Comparison of ENCODE assay signal across 18 cellular contexts in the genomic region with DNA sequence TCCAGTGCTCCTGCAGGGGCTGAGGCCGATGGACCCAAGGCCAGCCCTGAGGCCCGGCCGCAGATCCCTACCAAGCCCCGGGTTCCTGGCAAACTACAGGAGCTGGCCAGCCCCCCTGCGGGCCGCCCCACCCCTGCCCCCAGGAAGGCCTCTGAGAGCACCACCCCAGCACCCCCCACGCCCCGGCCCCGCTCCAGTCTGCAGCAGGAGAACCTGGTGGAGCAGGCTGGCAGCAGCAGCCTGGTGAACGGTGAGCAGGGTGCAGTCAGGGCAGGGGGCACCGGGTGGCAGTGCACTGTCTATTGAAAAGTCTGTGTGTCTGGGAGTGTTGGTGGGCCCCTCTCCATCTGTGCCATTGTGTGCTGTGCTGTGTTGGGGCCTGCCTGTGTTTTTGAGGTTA. TPM values are rescaled to one million over a fixed set of nuclear protein-coding genes. Genes with fewer than 3 reads are reported as not detected.
"Had no signal": no experiment of that assay in that cellular context is flagged by ENCODE, and none has a peak within 500 bp of the region (broad histone marks: within the 10 kb centered on the region; RNA-seq: fewer than 3 reads in every experiment).

No MANE protein-coding gene starts in this region.

- H3K36me3 ChIP-seq: uterus had no signal

- H3K4me1 ChIP-seq: tibial nerve, uterus had no signal

- DNase-seq: activated CD4-positive, alpha-beta T cell treated with anti-CD3 and anti-CD28 coated beads for 36 hours; activated CD4-positive, alpha-beta T cell treated with anti-CD3 and anti-CD28 coated beads, Interleukin-2, amount 50 U/mL, for 48 hours; activated CD8-positive, alpha-beta memory T cell treated with anti-CD3 and anti-CD28 coated beads, Interleukin-2, amount 10 ng/mL, durations not matched to agents 7 days and 5 days; activated naive CD4-positive, alpha-beta T cell; activated naive CD8-positive, alpha-beta T cell treated with anti-CD3 and anti-CD28 coated beads, Interleukin-2, amount 10 ng/mL, durations not matched to agents 7 days and 5 days; amygdala; effector memory CD8-positive, alpha-beta T cell; foreskin fibroblast; hippocampal formation; stimulated activated CD4-positive, alpha-beta T cell treated with anti-CD3 and anti-CD28 coated beads, Interleukin-1b, Interleukin-23, amount 100 ng/mL, for 48 hours; stimulated activated CD8-positive, alpha-beta memory T cell treated with anti-CD3 and anti-CD28 coated beads, Interleukin-4, amount 100 ng/mL, for 48 hours; stimulated activated naive CD4-positive, alpha-beta T cell; uterus had no signal

- H3K27ac Mint-ChIP-seq: activated CD4-positive, alpha-beta T cell treated with anti-CD3 and anti-CD28 coated beads for 36 hours; activated CD8-positive, alpha-beta memory T cell treated with anti-CD3 and anti-CD28 coated beads, Interleukin-2, amount 10 ng/mL, durations not matched to agents 7 days and 5 days; activated naive CD8-positive, alpha-beta T cell treated with anti-CD3 and anti-CD28 coated beads, Interleukin-2, amount 10 ng/mL, durations not matched to agents 7 days and 5 days; effector memory CD8-positive, alpha-beta T cell; nephron; T-helper 2 cell treated with Interferon-gamma antibody and Interleukin-4, amounts not matched to agents 5 μg/mL and 100 μg/mL, for 36 hours had no signal

- H3K27me3 ChIP-seq: cardiac muscle cell, tibial nerve, uterus had no signal

- H3K4me1 Mint-ChIP-seq: nephron had no signal

- ATAC-seq: activated CD4-positive, alpha-beta T cell treated with anti-CD3 and anti-CD28 coated beads for 36 hours; effector memory CD8-positive, alpha-beta T cell had no signal

- H3K4me3 ChIP-seq: cardiac muscle cell, lung, tibial nerve, uterus had no signal

- H3K27me3 Mint-ChIP-seq: activated CD4-positive, alpha-beta T cell treated with anti-CD3 and anti-CD28 coated beads for 36 hours; activated CD8-positive, alpha-beta memory T cell treated with anti-CD3 and anti-CD28 coated beads, Interleukin-2, amount 10 ng/mL, durations not matched to agents 7 days and 5 days; activated naive CD8-positive, alpha-beta T cell treated with anti-CD3 and anti-CD28 coated beads, Interleukin-2, amount 10 ng/mL, durations not matched to agents 7 days and 5 days; effector memory CD8-positive, alpha-beta T cell had no signal

- H3K4me3 Mint-ChIP-seq: activated CD4-positive, alpha-beta T cell treated with anti-CD3 and anti-CD28 coated beads for 36 hours; activated CD8-positive, alpha-beta memory T cell treated with anti-CD3 and anti-CD28 coated beads, Interleukin-2, amount 10 ng/mL, durations not matched to agents 7 days and 5 days; activated naive CD8-positive, alpha-beta T cell treated with anti-CD3 and anti-CD28 coated beads, Interleukin-2, amount 10 ng/mL, durations not matched to agents 7 days and 5 days; effector memory CD8-positive, alpha-beta T cell; nephron; T-helper 2 cell treated with Interferon-gamma antibody and Interleukin-4, amounts not matched to agents 5 μg/mL and 100 μg/mL, for 36 hours had no signal

- H3K9me3 ChIP-seq: tibial nerve, uterus had no signal

- H3K27ac ChIP-seq: cardiac muscle cell, tibial nerve, uterus had no signal

- H3K9me3 Mint-ChIP-seq: activated naive CD8-positive, alpha-beta T cell treated with anti-CD3 and anti-CD28 coated beads, Interleukin-2, amount 10 ng/mL, durations not matched to agents 7 days and 5 days; effector memory CD8-positive, alpha-beta T cell; nephron; T-helper 2 cell treated with Interferon-gamma antibody and Interleukin-4, amounts not matched to agents 5 μg/mL and 100 μg/mL, for 36 hours had no signal

RNA-seq across cellular contexts. Expression of gene C22orf23, which starts 31.2 kb away (rescaled TPM):
- total RNA-seq: activated naive CD8-positive, alpha-beta T cell treated with anti-CD3 and anti-CD28 coated beads, Interleukin-2, amount 10 ng/mL, durations not matched to agents 7 days and 5 days had no signal
